Comparison of ENCODE assay signal across 18 cellular contexts in the genomic region with DNA sequence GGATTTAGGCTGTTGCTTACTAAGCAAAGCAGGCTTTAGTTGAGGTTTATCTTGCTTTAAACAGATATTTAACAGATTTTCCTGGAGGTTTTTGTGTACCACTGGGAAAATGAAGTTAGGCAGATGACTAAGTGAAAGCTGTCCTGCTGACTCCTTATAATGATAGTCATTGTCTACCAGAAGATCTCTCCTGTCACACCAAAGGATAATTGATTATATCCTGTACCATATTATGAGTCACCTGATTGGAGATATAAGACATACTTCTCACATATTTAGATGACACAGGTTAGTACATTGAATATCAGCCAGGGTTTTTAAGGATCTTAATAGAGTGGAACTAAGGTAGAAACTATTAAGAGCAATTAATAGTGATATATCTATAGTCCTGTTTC.
DNase-seq lines count a peak whose midpoint lies in the region; ATAC-seq and TF ChIP-seq lines count a peak whose summit lies in the region.
"Had no signal": no experiment of that assay in that cellular context is flagged by ENCODE, and none has a peak within 500 bp of the region (broad histone marks: within the 10 kb centered on the region; RNA-seq: fewer than 3 reads in every experiment).

No MANE protein-coding gene starts in this region.

- peaks cover 1% of the 10 kb centered on the region for H3K79me1 ChIP-seq in mesenchymal stem cell (replicated peaks; ENCODE audit: low read length, poor library complexity, severe bottlenecking)

- H3K18ac ChIP-seq in mesenchymal stem cell (ENCODE audit: low read depth in 1 of 2, low read length in 2 of 2), result no peak overlapping the region

- H2BK12ac ChIP-seq in mesenchymal stem cell (ENCODE audit: low read length in 2 of 2), result no peak overlapping the region

- H2AK5ac ChIP-seq in mesenchymal stem cell (ENCODE audit: low read length, severe bottlenecking), result no peak overlapping the region

- H3K4me2 ChIP-seq in mesenchymal stem cell (ENCODE audit: low read length, poor library complexity, severe bottlenecking), result no peak overlapping the region

- DNase-seq in ELR (ENCODE audit: low read depth) (peak; percentile 88), HS-5 (ENCODE audit: low read depth) (peak; percentile 41), adipocyte (ENCODE audit: low read depth) (peak; percentile 21), mesenchymal stem cell (peak; percentile 64), NCI-H524 treated with DMSO at 0.1 percent for 48 hours (lab: John Stamatoyannopoulos, UW) (no peak), GM13977 (ENCODE audit: low spot score) (no peak), upper lobe of right lung (no peak)
- no peak for DNase-seq in effector CD8-positive, alpha-beta T cell (lab: John Stamatoyannopoulos, UW)
- DNase-seq: activated T-cell treated with anti-CD3 and anti-CD28 coated beads for 4 hours; adrenal gland; GOT3; left ventricle myocardium superior; NCI-H187 treated with DMSO at 0.1 percent for 48 hours; NCI-H526; stimulated activated CD4-positive, alpha-beta T cell treated with anti-CD3 and anti-CD28 coated beads, Interleukin-2, amount 100 ng/mL, for 24 hours; transverse colon had no signal

- ATAC-seq in upper lobe of right lung, result no peak
- ATAC-seq: left ventricle myocardium superior had no signal

- H4K91ac ChIP-seq in mesenchymal stem cell (ENCODE audit: low read length), result no peak overlapping the region

- H2AFZ ChIP-seq in mesenchymal stem cell (ENCODE audit: low read depth, low read length), result no peak overlapping the region

- H3K23ac ChIP-seq in mesenchymal stem cell (ENCODE audit: low read length in 2 of 2), result no peak overlapping the region

- H4K8ac ChIP-seq in mesenchymal stem cell (ENCODE audit: low read length), result no peak overlapping the region

- H3K9me3 ChIP-seq in adipocyte (ENCODE audit: control insufficient read depth, low read length), result no peaks in the 10 kb centered on the region
- no peaks in the 10 kb centered on the region for H3K9me3 ChIP-seq in mesenchymal stem cell (ENCODE audit: control insufficient read depth, low read length)
- no peaks in the 10 kb centered on the region for H3K9me3 ChIP-seq in upper lobe of right lung
- H3K9me3 ChIP-seq: esophagus muscularis mucosa, transverse colon had no signal

- H3K36me3 ChIP-seq in adipocyte (ENCODE audit: control insufficient read depth, insufficient read depth, low read length, severe bottlenecking), result peaks cover 16% of the 10 kb centered on the region
- peaks cover 0 to 32% of the 10 kb centered on the region in 2 experiments for H3K36me3 ChIP-seq in mesenchymal stem cell (ENCODE audit: control insufficient read depth in 1 of 2, insufficient read depth in 2 of 2, low read depth in 1 of 2, low read length in 2 of 2)
- peaks cover 37% of the 10 kb centered on the region for H3K36me3 ChIP-seq in upper lobe of right lung

- TF ChIP-seq CTCF in GM13977 (IDR thresholded peaks at IDR 0.05; ENCODE audit: extremely low read depth, insufficient read depth, missing control alignments), result no peak
- no peak for TF ChIP-seq CTCF in upper lobe of right lung (IDR thresholded peaks at IDR 0.05)

- no peak overlapping the region for H2BK15ac ChIP-seq in mesenchymal stem cell (ENCODE audit: low read depth, poor library complexity, severe bottlenecking)

- H3K14ac ChIP-seq in mesenchymal stem cell (ENCODE audit: low read length in 2 of 2), result no peak overlapping the region

- no peak overlapping the region for H2BK120ac ChIP-seq in mesenchymal stem cell (ENCODE audit: low read depth, low read length)

- H3K27ac ChIP-seq in mesenchymal stem cell (ENCODE audit: low read length, poor library complexity, severe bottlenecking), result no peak overlapping the region
- H3K27ac ChIP-seq in upper lobe of right lung, result no peak overlapping the region
- H3K27ac ChIP-seq: adrenal gland, C4-2B, esophagus muscularis mucosa, transverse colon had no signal

- H3K27me3 ChIP-seq in adipocyte (replicated peaks; ENCODE audit: control insufficient read depth, insufficient read depth, low read length) (no peaks in the 10 kb centered on the region), mesenchymal stem cell (ENCODE audit: control insufficient read depth in 1 of 2, insufficient read depth in 1 of 2, low read length in 2 of 2) (no peaks in the 10 kb centered on the region), upper lobe of right lung (no peaks in the 10 kb centered on the region)
- H3K27me3 ChIP-seq: adrenal gland, esophagus muscularis mucosa, transverse colon had no signal

- intact Hi-C loops in upper lobe of right lung (cut with DNase I), result no loop called here

- no peak overlapping the region for H2BK5ac ChIP-seq in mesenchymal stem cell (ENCODE audit: low read depth, low read length, poor library complexity, severe bottlenecking)

- no peak overlapping the region for H3K4ac ChIP-seq in mesenchymal stem cell (ENCODE audit: low read depth in 1 of 2, low read length in 2 of 2)

- no peak overlapping the region for H3K9ac ChIP-seq in adipocyte (ENCODE audit: low read length)
- no peak overlapping the region for H3K9ac ChIP-seq in mesenchymal stem cell (ENCODE audit: low read length)

- H3K4me1 ChIP-seq in adipocyte (ENCODE audit: control insufficient read depth, insufficient read depth, low read length), result peaks cover 56% of the 10 kb centered on the region
- H3K4me1 ChIP-seq in mesenchymal stem cell (ENCODE audit: control insufficient read depth, insufficient read depth, low read depth, low read length), result no peaks in the 10 kb centered on the region
- peaks cover 49% of the 10 kb centered on the region for H3K4me1 ChIP-seq in upper lobe of right lung

- in situ Hi-C loops in GM13977 (cut with MboI; ENCODE audit: low pct_unique_long_range_greater_than_20kb, low sequenced_read_pairs, unreplicated experiment), result no loop called here

- H3K4me3 ChIP-seq in adipocyte (ENCODE audit: low read length), result no peak overlapping the region
- no peak overlapping the region for H3K4me3 ChIP-seq in mesenchymal stem cell (ENCODE audit: insufficient read depth in 1 of 2, low read depth in 1 of 2, low read length in 2 of 2)
- H3K4me3 ChIP-seq in upper lobe of right lung, result no peak overlapping the region
- H3K4me3 ChIP-seq: adrenal gland, esophagus muscularis mucosa, transverse colon had no signal

Comparison
In these comparisons a context has a peak if more than half of its experiments do, and no peak if none do; other contexts are left out.
1. DNase-seq: peak in ELR (single experiment), HS-5 (single experiment), adipocyte (single experiment) and mesenchymal stem cell (single experiment); none in effector CD8-positive, alpha-beta T cell (single experiment), NCI-H524 treated with DMSO at 0.1 percent for 48 hours (single experiment), GM13977 (single experiment) and upper lobe of right lung (single experiment).